ENCODE assay signal across 8 cellular contexts in genomic region chr2:16195681-16196070, GRCh38.
"Had no signal": no experiment of that assay in that cellular context is flagged by ENCODE, and none has a peak within 500 bp of the region (broad histone marks: within the 10 kb centered on the region; RNA-seq: fewer than 3 reads in every experiment).

No MANE protein-coding gene starts in this region.

- H3K27ac Mint-ChIP-seq: H9 had no signal

- H3K4me3 Mint-ChIP-seq: H9 had no signal

- H3K9me3 Mint-ChIP-seq: H9 had no signal

- DNase-seq: GM23248, GOT3, H9, HCEC 1CT, IMR-90 had no signal

- H3K4me3 ChIP-seq: GM23248, K562 had no signal

- H3K9ac ChIP-seq: GM23248 had no signal

- H3K27ac ChIP-seq: GM23248 had no signal

- FAIRE-seq: H54, HTR-8/SVneo, K562 had no signal

- H2AFZ ChIP-seq: GM23248 had no signal

- ATAC-seq: K562 had no signal
